ENCODE assay signal across 1 cellular context in the genomic region with DNA sequence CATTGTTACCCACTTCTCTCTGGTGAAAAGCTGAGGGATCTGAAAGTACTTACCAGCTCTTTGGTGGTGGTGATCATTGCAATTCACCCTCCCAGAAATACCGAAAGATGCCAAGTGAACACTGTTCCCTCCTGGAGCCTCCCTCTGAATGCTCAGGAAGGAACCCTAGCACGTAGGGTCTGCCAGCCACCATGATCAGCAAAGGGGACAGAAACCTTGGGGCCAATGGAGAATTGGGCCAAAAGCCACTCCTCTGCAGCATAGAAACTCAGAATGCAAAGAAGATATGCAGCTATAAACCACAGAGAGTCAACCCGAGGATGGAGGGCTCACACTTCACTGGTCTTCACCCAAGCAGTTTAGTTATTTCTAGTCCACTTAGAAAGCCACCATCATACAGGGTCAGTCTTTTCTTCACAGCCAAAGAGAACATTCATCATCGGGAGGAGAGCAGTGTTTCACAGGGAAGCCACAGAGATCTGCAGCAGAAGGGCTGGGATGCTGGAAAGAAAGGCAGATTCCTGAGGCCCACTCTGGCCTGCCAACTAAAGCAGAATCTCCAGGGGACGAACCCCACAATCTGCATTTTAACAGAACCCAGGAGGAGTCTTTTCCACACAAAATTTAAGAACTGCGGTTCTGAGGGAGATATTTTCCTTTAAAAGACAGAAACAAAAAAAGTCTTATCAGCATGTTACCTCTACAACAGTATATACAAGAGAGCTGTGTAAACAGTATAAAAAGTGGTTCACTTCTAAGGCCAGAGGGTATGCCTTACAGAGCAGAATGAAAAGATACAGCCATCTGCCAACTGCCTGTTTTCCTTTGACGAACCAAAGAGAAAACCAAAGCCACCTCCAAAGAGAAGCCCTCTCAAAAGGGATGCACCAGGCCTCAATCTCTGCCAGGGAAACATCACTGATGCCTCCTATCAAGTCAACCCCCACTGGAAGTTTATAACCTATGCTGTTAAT.
TF ChIP-seq lines count a peak whose summit lies in the region.

No MANE protein-coding gene starts in this region.

TF ChIP-seq in IMR-90, 13 proteins besides CTCF, POLR2A, EP300 and RAD21:
- TF ChIP-seq CEBPB (IDR thresholded peaks at IDR 0.05; ENCODE audit: low read depth, low read length): no peak
- TF ChIP-seq MXI1 (IDR thresholded peaks at IDR 0.05; ENCODE audit: borderline replicate concordance, low read depth, low read length): no peak
- TF ChIP-seq MAZ (IDR thresholded peaks at IDR 0.05; ENCODE audit: borderline replicate concordance, low read depth, low read length): no peak
- no peak for TF ChIP-seq RFX5 (IDR thresholded peaks at IDR 0.05; ENCODE audit: low read depth, low read length)
- TF ChIP-seq CHD1 (IDR thresholded peaks at IDR 0.05; ENCODE audit: low read depth, low read length): no peak
- no peak for TF ChIP-seq ELK1 (IDR thresholded peaks at IDR 0.05; ENCODE audit: borderline replicate concordance, low read depth, low read length)
- TF ChIP-seq RCOR1 (IDR thresholded peaks at IDR 0.05; ENCODE audit: insufficient replicate concordance, low read length): no peak
- no peak for TF ChIP-seq BHLHE40 (IDR thresholded peaks at IDR 0.05; ENCODE audit: low read depth, low read length)
- no peak for TF ChIP-seq SMC3 (IDR thresholded peaks at IDR 0.05; ENCODE audit: low read depth, low read length)
- TF ChIP-seq USF2 (IDR thresholded peaks at IDR 0.05; ENCODE audit: low read depth, low read length): no peak
- TF ChIP-seq MAFK (IDR thresholded peaks at IDR 0.05; ENCODE audit: low read depth, low read length): no peak
- no peak for TF ChIP-seq NFE2L2 (IDR thresholded peaks at IDR 0.05; ENCODE audit: low read depth, low read length)
- TF ChIP-seq FOS (IDR thresholded peaks at IDR 0.05; ENCODE audit: low read depth, low read length): no peak
